9 cellular contexts compared by ENCODE assay signal in genomic region chr10:92847185-92847864, GRCh38. TPM values are rescaled to one million over a fixed set of nuclear protein-coding genes. Genes with fewer than 3 reads are reported as not detected.
DNase-seq lines count a peak whose midpoint lies in the region; ATAC-seq, FAIRE-seq and TF ChIP-seq lines count a peak whose summit lies in the region.
"Had no signal": no experiment of that assay in that cellular context is flagged by ENCODE, and none has a peak within 500 bp of the region (broad histone marks: within the 10 kb centered on the region; RNA-seq: fewer than 3 reads in every experiment).

No MANE protein-coding gene starts in this region.

- peak overlapping the region; percentile 58 for H3K27ac Mint-ChIP-seq in endothelial cell (ENCODE audit: unreplicated experiment)

- H2AFZ ChIP-seq in SK-N-SH (ENCODE audit: low read depth) = peak overlapping the region; percentile 94; the same call in 1 of the 2 replicates

- H3K36me3 Mint-ChIP-seq in endothelial cell (ENCODE audit: low read depth, unreplicated experiment) = peaks cover 20% of the 10 kb centered on the region

- DNase-seq in SK-N-SH = no peak
- DNase-seq in RCC 7860 (ENCODE audit: low spot score) = peak; percentile 21
- no peak for DNase-seq in endothelial cell (ENCODE audit: low spot score)
- DNase-seq: activated effector memory CD4-positive, alpha-beta T cell treated with anti-CD3 and anti-CD28 coated beads, Interleukin-2, amount 50 U/mL, for 16 hours had no signal

- H3K9me3 ChIP-seq in SK-N-SH (no peaks in the 10 kb centered on the region), skeletal muscle satellite cell (replicated peaks; ENCODE audit: low read length) (no peaks in the 10 kb centered on the region)

- peaks cover 4% of the 10 kb centered on the region; the same call in 1 of the 2 replicates for H3K79me2 ChIP-seq in SK-N-SH (ENCODE audit: insufficient read depth)

- TF ChIP-seq CTCF in SK-N-SH (IDR thresholded peaks at IDR 0.05) (no peak), endothelial cell (IDR thresholded peaks at IDR 0.05; ENCODE audit: unreplicated experiment) (no peak)

- no peak for TF ChIP-seq RAD21 in SK-N-SH (IDR thresholded peaks at IDR 0.05; ENCODE audit: low read length)

- peaks cover 5% of the 10 kb centered on the region for H3F3A ChIP-seq in SK-N-SH (replicated peaks; ENCODE audit: insufficient read depth)

- no peak overlapping the region; a peak in 2 of 4 replicates for H3K4me3 ChIP-seq in SK-N-SH (ENCODE audit: low read depth in 2 of 2, low read length in 1 of 2)
- H3K4me3 ChIP-seq in skeletal muscle satellite cell (ENCODE audit: low read length) = peak overlapping the region; percentile 95

- no peaks in the 10 kb centered on the region for H4K20me1 ChIP-seq in SK-N-SH (ENCODE audit: insufficient read depth)

- H3K4me1 ChIP-seq in SK-N-SH (ENCODE audit: control insufficient read depth in 1 of 2, insufficient read depth in 2 of 2, low read depth in 1 of 2, low read length in 1 of 2) (no peaks in the 10 kb centered on the region; a peak in 2 of 4 replicates), skeletal muscle satellite cell (ENCODE audit: control insufficient read depth, insufficient read depth, low read length) (peaks cover 26% of the 10 kb centered on the region)

- POLR2A ChIA-PET in SK-N-SH (lab: Yijun Ruan, JAX) = no interaction called here

- peaks cover 7% of the 10 kb centered on the region for H3K27me3 Mint-ChIP-seq in endothelial cell (ENCODE audit: unreplicated experiment)

- no peak for TF ChIP-seq EP300 in SK-N-SH (IDR thresholded peaks at IDR 0.05; ENCODE audit: borderline replicate concordance in 1 of 2, low read depth in 1 of 2, low read length in 1 of 2)

- H3K9me2 ChIP-seq in SK-N-SH = no peaks in the 10 kb centered on the region

- H3K9ac ChIP-seq in SK-N-SH = no peak overlapping the region
- H3K9ac ChIP-seq in skeletal muscle satellite cell (ENCODE audit: low read depth, low read length) = no peak overlapping the region

- 53% methylated on average over 4 of the region's 4 CpGs for WGBS in SK-N-SH (ENCODE audit: low lambda C conversion rate)

- FAIRE-seq in RCC 7860 (lab: Jason Lieb, UNC) = no peak

- H3K4me2 ChIP-seq in SK-N-SH = peak overlapping the region; percentile 84
- H3K4me2 ChIP-seq in skeletal muscle satellite cell (ENCODE audit: low read length) = peak overlapping the region; percentile 98

- ATAC-seq in SK-N-SH treated with all-trans-retinoic acid at 6 μM for 48 hours (no peak), GM19035 (IDR thresholded peaks at IDR 0.05; ENCODE audit: unreplicated experiment) (no peak), GM19324 (IDR thresholded peaks at IDR 0.05; ENCODE audit: low FRiP score, unreplicated experiment) (no peak), GM21825 (IDR thresholded peaks at IDR 0.05; ENCODE audit: unreplicated experiment) (no peak)

- H3K4me3 Mint-ChIP-seq in endothelial cell (ENCODE audit: unreplicated experiment) = peak overlapping the region; percentile 96

- H3K27ac ChIP-seq in SK-N-SH (ENCODE audit: low read depth in 2 of 2, low read length in 1 of 2) = no peak overlapping the region

- CTCF ChIA-PET in SK-N-SH (lab: Yijun Ruan, JAX) = interaction anchor here (0.8 to 2.5 kb wide), 7 partner anchors 9 to 49 kb away, joined by 3 to 13 read pairs (median 4); no protein-coding TSS in a partner anchor

- H3K4me1 Mint-ChIP-seq in endothelial cell (ENCODE audit: unreplicated experiment) = peaks cover 25% of the 10 kb centered on the region

- no peaks in the 10 kb centered on the region for H3K27me3 ChIP-seq in SK-N-SH (ENCODE audit: insufficient read depth)
- H3K27me3 ChIP-seq in skeletal muscle satellite cell (ENCODE audit: control insufficient read depth, insufficient read depth, low read length) = no peaks in the 10 kb centered on the region

- no peaks in the 10 kb centered on the region for H3K9me3 Mint-ChIP-seq in endothelial cell (ENCODE audit: unreplicated experiment)

- no peaks in the 10 kb centered on the region for H3K36me3 ChIP-seq in SK-N-SH (replicated peaks in 1 of 2; ENCODE audit: control insufficient read depth in 1 of 2, insufficient read depth in 2 of 2, low read length in 1 of 2)
- H3K36me3 ChIP-seq in skeletal muscle satellite cell (ENCODE audit: insufficient read depth, low read length) = no peaks in the 10 kb centered on the region

TF ChIP-seq in SK-N-SH, 30 proteins besides CTCF, POLR2A, EP300 and RAD21:
- TF ChIP-seq RFX5 (IDR thresholded peaks at IDR 0.05; ENCODE audit: low read length) = no peak
- no peak for TF ChIP-seq SMC3 (IDR thresholded peaks at IDR 0.05; ENCODE audit: low read depth, low read length)
- no peak for TF ChIP-seq IRF3 (IDR thresholded peaks at IDR 0.05; ENCODE audit: low read depth, low read length)
- no peak for TF ChIP-seq YY1 (IDR thresholded peaks at IDR 0.05; ENCODE audit: low read depth)
- TF ChIP-seq ELF1 (IDR thresholded peaks at IDR 0.05) = no peak
TF ChIP-seq in SK-N-SH: peak in this region for 0.

TF ChIP-seq in SK-N-SH treated with all-trans-retinoic acid at 6 μM for 48 hours, 23 proteins besides CTCF, POLR2A, EP300 and RAD21:
- no peak for TF ChIP-seq ARNTL (CRISPR knock-in tag; IDR thresholded peaks at IDR 0.05; ENCODE audit: borderline replicate concordance, low read depth)
- TF ChIP-seq TOX (CRISPR knock-in tag; IDR thresholded peaks at IDR 0.05; ENCODE audit: borderline replicate concordance) = no peak
- TF ChIP-seq POU6F1 (CRISPR knock-in tag; IDR thresholded peaks at IDR 0.05; ENCODE audit: borderline replicate concordance, low read depth) = no peak
- no peak for TF ChIP-seq TCF4 (CRISPR knock-in tag; IDR thresholded peaks at IDR 0.05; ENCODE audit: borderline replicate concordance)
- TF ChIP-seq OSR1 (CRISPR knock-in tag; IDR thresholded peaks at IDR 0.05) = no peak
- no peak for TF ChIP-seq PATZ1 (CRISPR knock-in tag; IDR thresholded peaks at IDR 0.05; ENCODE audit: borderline replicate concordance)
- no peak for TF ChIP-seq SNAI2 (CRISPR knock-in tag; IDR thresholded peaks at IDR 0.05)
- no peak for TF ChIP-seq ZFP30 (CRISPR knock-in tag; IDR thresholded peaks at IDR 0.05)
- no peak for TF ChIP-seq GLIS3 (CRISPR knock-in tag; IDR thresholded peaks at IDR 0.05)

RNA-seq across cellular contexts. Expression of gene EXOC6, which starts 1.0 kb away (rescaled TPM):
- 2.3 and 2.4 TPM in 2 replicates for polyA plus RNA-seq in SK-N-SH (2012; rRNA removed)
- polyA plus RNA-seq in SK-N-SH (2012; cell fraction: cytosol; rRNA removed) = 3.4 and 3.7 TPM in 2 replicates
- 1.2 and 2.8 TPM in 2 replicates for polyA plus RNA-seq in SK-N-SH (2012; cell fraction: nucleus; rRNA removed)
- total RNA-seq in endothelial cell (ENCODE audit: unreplicated experiment) = 28.5 TPM
- total RNA-seq in skeletal muscle satellite cell (2012; rRNA removed) = 2.6 and 8.1 TPM in 2 replicates
